9 cellular contexts compared by ENCODE assay signal in the genomic region with DNA sequence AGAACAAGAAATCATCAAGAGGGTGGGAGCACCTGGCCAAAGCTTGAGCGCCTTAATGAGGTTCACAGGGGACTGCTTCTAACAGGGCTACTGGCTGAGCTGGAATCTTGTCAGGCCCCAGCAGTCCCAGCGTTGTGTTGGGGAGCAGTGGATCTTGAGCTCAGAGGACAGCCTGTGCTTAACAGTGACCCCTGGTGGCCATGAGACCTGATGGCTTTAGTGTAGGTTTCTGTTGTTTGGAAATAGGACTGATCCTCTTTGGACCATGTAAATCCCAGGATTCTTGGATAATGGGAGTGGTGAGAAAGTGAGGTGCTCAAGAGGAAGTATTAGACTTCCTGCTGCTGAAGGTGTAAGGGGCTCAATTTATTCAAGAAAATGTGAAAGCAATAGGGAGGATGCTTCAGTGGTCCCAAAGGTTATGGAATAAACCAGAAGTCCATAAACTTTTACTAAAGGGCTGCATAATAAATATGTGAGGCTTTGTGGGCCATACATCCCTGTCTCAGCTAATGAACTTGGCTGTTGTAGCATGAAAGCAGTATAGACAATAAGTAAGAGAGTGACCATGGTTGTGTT.
DNase-seq lines count a peak whose midpoint lies in the region; ATAC-seq and TF ChIP-seq lines count a peak whose summit lies in the region.
"Had no signal": no experiment of that assay in that cellular context is flagged by ENCODE, and none has a peak within 500 bp of the region (broad histone marks: within the 10 kb centered on the region; RNA-seq: fewer than 3 reads in every experiment).

No MANE protein-coding gene starts in this region.

- no peak overlapping the region for H3K27ac Mint-ChIP-seq in activated CD4-positive, alpha-beta memory T cell treated with anti-CD3 and anti-CD28 coated beads for 36 hours

- no peak overlapping the region for H3K4me3 Mint-ChIP-seq in activated CD4-positive, alpha-beta memory T cell treated with anti-CD3 and anti-CD28 coated beads for 36 hours

- CTCF ChIA-PET in activated CD4-positive, alpha-beta memory T cell treated with anti-CD3 and anti-CD28 coated beads for 36 hours (lab: Charles Lee): interaction anchor here (0.7 to 6.6 kb wide), 17 partner anchors 9 to 532 kb away, joined by 3 to 80 read pairs (median 4); a partner anchor contains a TSS

- H3K27me3 Mint-ChIP-seq in activated CD4-positive, alpha-beta memory T cell treated with anti-CD3 and anti-CD28 coated beads for 36 hours: peaks cover 2% of the 10 kb centered on the region

- H3K4me1 ChIP-seq in esophagus squamous epithelium: peaks cover 0 to 3% (median 0%) of the 10 kb centered on the region in 3 donors

- no peaks in the 10 kb centered on the region for H3K9me3 ChIP-seq in esophagus squamous epithelium
- H3K9me3 ChIP-seq: ovary had no signal

- H3K36me3 Mint-ChIP-seq in activated CD4-positive, alpha-beta memory T cell treated with anti-CD3 and anti-CD28 coated beads for 36 hours: no peaks in the 10 kb centered on the region

- no peak for ATAC-seq in HG02973 (IDR thresholded peaks at IDR 0.05; ENCODE audit: unreplicated experiment)

- H3K4me1 Mint-ChIP-seq in activated CD4-positive, alpha-beta memory T cell treated with anti-CD3 and anti-CD28 coated beads for 36 hours (ENCODE audit: low read depth): no peaks in the 10 kb centered on the region

- 34 to 41% methylated on average over 2 of the region's 2 CpGs for WGBS in esophagus squamous epithelium, 2 donors

- no peak overlapping the region for H3K4me3 ChIP-seq in esophagus squamous epithelium
- H3K4me3 ChIP-seq: ovary had no signal

- H3K36me3 ChIP-seq in esophagus squamous epithelium: no peaks in the 10 kb centered on the region
- H3K36me3 ChIP-seq: ovary had no signal

- no peak overlapping the region for H3K27ac ChIP-seq in esophagus squamous epithelium
- H3K27ac ChIP-seq: ovary had no signal

- peak; percentile 75 for DNase-seq in EH (ENCODE audit: low read depth)
- DNase-seq in LoVo (ENCODE audit: low spot score): peak; percentile 70
- DNase-seq in activated CD4-positive, alpha-beta memory T cell treated with anti-CD3 and anti-CD28 coated beads for 36 hours: peak; percentile 51
- DNase-seq in esophagus squamous epithelium (lab: John Stamatoyannopoulos, UW): no peak
- DNase-seq in renal cortical epithelial cell (ENCODE audit: low read depth): peak; percentile 25
- no peak for DNase-seq in middle frontal gyrus (ENCODE audit: extremely low spot score, low spot score)
- no peak for DNase-seq in NCI-H187 treated with DMSO at 0.1 percent for 48 hours (lab: John Stamatoyannopoulos, UW)

- POLR2A ChIA-PET in activated CD4-positive, alpha-beta memory T cell treated with anti-CD3 and anti-CD28 coated beads for 36 hours (lab: Charles Lee): no interaction called here

- no peak for TF ChIP-seq POLR2A in esophagus squamous epithelium (IDR thresholded peaks at IDR 0.05)

- TF ChIP-seq CTCF in esophagus squamous epithelium (IDR thresholded peaks at IDR 0.05): peak in 5 of 6 experiments; percentile 52 to 67 (median 56)

- intact Hi-C loops in activated CD4-positive, alpha-beta memory T cell treated with anti-CD3 and anti-CD28 coated beads for 36 hours (cut with micrococcal nuclease): no loop called here
- intact Hi-C loops in esophagus squamous epithelium (cut with DNase I): no loop called here

- peaks cover 0 to 20% (median 0%) of the 10 kb centered on the region in 4 donors for H3K27me3 ChIP-seq in esophagus squamous epithelium
- H3K27me3 ChIP-seq: ovary had no signal

- no peaks in the 10 kb centered on the region for H3K9me3 Mint-ChIP-seq in activated CD4-positive, alpha-beta memory T cell treated with anti-CD3 and anti-CD28 coated beads for 36 hours

Comparison
In these comparisons a context has a peak if more than half of its experiments do, and no peak if none do; other contexts are left out.
1. DNase-seq: peak in EH (single experiment), LoVo (single experiment), activated CD4-positive, alpha-beta memory T cell treated with anti-CD3 and anti-CD28 coated beads for 36 hours (single experiment) and renal cortical epithelial cell (single experiment); none in esophagus squamous epithelium (single experiment), middle frontal gyrus (single experiment) and NCI-H187 treated with DMSO at 0.1 percent for 48 hours (single experiment).